In genomic region chr7:100567045-100567730, GRCh38 we compare ENCODE assay signal across 18 cellular contexts. TPM values are rescaled to one million over a fixed set of nuclear protein-coding genes. Genes with fewer than 3 reads are reported as not detected.
DNase-seq lines count a peak whose midpoint lies in the region; ATAC-seq and TF ChIP-seq lines count a peak whose summit lies in the region.
"Had no signal": no experiment of that assay in that cellular context is flagged by ENCODE, and none has a peak within 500 bp of the region (broad histone marks: within the 10 kb centered on the region; RNA-seq: fewer than 3 reads in every experiment).

No MANE protein-coding gene starts in this region.

- H3K36me3 Mint-ChIP-seq in activated naive CD8-positive, alpha-beta T cell treated with anti-CD3 and anti-CD28 coated beads for 36 hours, result peaks cover 17% of the 10 kb centered on the region
- H3K36me3 Mint-ChIP-seq: WTC11 had no signal

- peak overlapping the region; percentile 22 for H3K9ac ChIP-seq in BLaER1

- H3K36me3 ChIP-seq in BLaER1, result peaks cover 20% of the 10 kb centered on the region
- no peaks in the 10 kb centered on the region; the same call in 1 of the 2 replicates for H3K36me3 ChIP-seq in H7 (replicated peaks; ENCODE audit: control insufficient read depth, insufficient read depth, low read length)
- no peaks in the 10 kb centered on the region for H3K36me3 ChIP-seq in mucosa of descending colon (ENCODE audit: low read depth)

- peak overlapping the region; percentile 26 for H3K27ac Mint-ChIP-seq in activated naive CD8-positive, alpha-beta T cell treated with anti-CD3 and anti-CD28 coated beads for 36 hours
- H3K27ac Mint-ChIP-seq: WTC11 had no signal

- H3K4me1 ChIP-seq in BLaER1 (peaks cover 66% of the 10 kb centered on the region), mucosa of descending colon (ENCODE audit: low read depth) (peaks cover 32% of the 10 kb centered on the region)

- peaks cover 25% of the 10 kb centered on the region for H3K27me3 ChIP-seq in BLaER1
- H3K27me3 ChIP-seq in H7 (ENCODE audit: control insufficient read depth, insufficient read depth, low read length), result peaks cover 5% of the 10 kb centered on the region

- ATAC-seq in mucosa of descending colon (no peak), HG02571 (IDR thresholded peaks at IDR 0.05; ENCODE audit: unreplicated experiment) (no peak)
- ATAC-seq: esophagus mucosa; stimulated activated naive CD8-positive, alpha-beta T cell treated with anti-CD3 and anti-CD28 coated beads, Interleukin-15, amount 100 ng/mL, for 72 hours; WTC11 had no signal

- H3K9me3 ChIP-seq in BLaER1 (no peaks in the 10 kb centered on the region), mucosa of descending colon (no peaks in the 10 kb centered on the region)

- H4K20me1 ChIP-seq in BLaER1, result peaks cover 28% of the 10 kb centered on the region

- peak overlapping the region; percentile 91 for H3K4me2 ChIP-seq in BLaER1

- H3K4me3 Mint-ChIP-seq in activated naive CD8-positive, alpha-beta T cell treated with anti-CD3 and anti-CD28 coated beads for 36 hours, result no peak overlapping the region
- H3K4me3 Mint-ChIP-seq: stimulated activated naive CD8-positive, alpha-beta T cell treated with anti-CD3 and anti-CD28 coated beads, Interleukin-15, amount 100 ng/mL, for 72 hours; WTC11 had no signal

- H3K4me3 ChIP-seq in BLaER1, result no peak overlapping the region
- no peak overlapping the region for H3K4me3 ChIP-seq in H7 (ENCODE audit: insufficient read depth, low read depth, low read length)
- no peak overlapping the region for H3K4me3 ChIP-seq in mucosa of descending colon

- no peaks in the 10 kb centered on the region for H3K9me3 Mint-ChIP-seq in activated naive CD8-positive, alpha-beta T cell treated with anti-CD3 and anti-CD28 coated beads for 36 hours
- H3K9me3 Mint-ChIP-seq: stimulated activated naive CD8-positive, alpha-beta T cell treated with anti-CD3 and anti-CD28 coated beads, Interleukin-15, amount 100 ng/mL, for 72 hours; WTC11 had no signal

- peak; percentile 43 for DNase-seq in H7
- DNase-seq in activated naive CD8-positive, alpha-beta T cell treated with anti-CD3 and anti-CD28 coated beads for 36 hours, result no peak
- peak in 2 of 3 donors; percentile 36 to 45 for DNase-seq in mucosa of descending colon
- DNase-seq in NK-92 treated with Interleukin-12 subunit alpha and Interleukin-12 subunit beta, amount 100 ng/mL, for 24 hours (lab: John Stamatoyannopoulos, UW), result no peak
- no peak for DNase-seq in GF-D8 (lab: John Stamatoyannopoulos, UW)
- DNase-seq in NCI-H1092 treated with DMSO at 0.1 percent for 48 hours (lab: John Stamatoyannopoulos, UW), result no peak
- DNase-seq: central memory CD4-positive, alpha-beta T cell; NCI-H1105 treated with DMSO at 0.1 percent for 48 hours; NCI-H446 treated with DMSO at 0.1 percent for 48 hours; RPMI8226; stimulated activated CD4-positive, alpha-beta T cell treated with anti-CD3 and anti-CD28 coated beads, Interleukin-4, amount 100 ng/mL, for 24 hours; stimulated activated naive CD8-positive, alpha-beta T cell treated with anti-CD3 and anti-CD28 coated beads, Interleukin-15, amount 100 ng/mL, for 72 hours had no signal

- TF ChIP-seq CTCF in mucosa of descending colon (IDR thresholded peaks at IDR 0.05), result no peak

- peaks cover 34% of the 10 kb centered on the region for H3K4me1 Mint-ChIP-seq in activated naive CD8-positive, alpha-beta T cell treated with anti-CD3 and anti-CD28 coated beads for 36 hours

- H3K27me3 Mint-ChIP-seq in activated naive CD8-positive, alpha-beta T cell treated with anti-CD3 and anti-CD28 coated beads for 36 hours, result no peaks in the 10 kb centered on the region
- H3K27me3 Mint-ChIP-seq: stimulated activated naive CD8-positive, alpha-beta T cell treated with anti-CD3 and anti-CD28 coated beads, Interleukin-15, amount 100 ng/mL, for 72 hours had no signal

- intact Hi-C loops in mucosa of descending colon (cut with DNase I, micrococcal nuclease), result no loop called here

- peak overlapping the region; percentile 15; the same call in 1 of the 2 replicates for H3K27ac ChIP-seq in BLaER1

RNA-seq across cellular contexts. Expression of gene SAP25, which starts 6.5 kb away (rescaled TPM):
- 1.3 and 2.4 TPM in 2 replicates for total RNA-seq in H7 (2014; rRNA removed; shearing (Covaris generic))
- 1 to 10 TPM; 4.4 to 6.0 TPM for total RNA-seq in activated naive CD8-positive, alpha-beta T cell treated with anti-CD3 and anti-CD28 coated beads for 36 hours
- total RNA-seq in mucosa of descending colon, result 1 to 10 TPM; 2.8 to 4.3 (median 3.5) TPM
- total RNA-seq: renal cortical epithelial cell had no signal

RNA-seq across cellular contexts. Expression of gene LRCH4, which starts 18.7 kb away (rescaled TPM):
- total RNA-seq in H7 (2014; rRNA removed; shearing (Covaris generic)), result 24.2 and 25.1 TPM in 2 replicates
- 10 to 100 TPM; 65.6 to 68.1 TPM for total RNA-seq in activated naive CD8-positive, alpha-beta T cell treated with anti-CD3 and anti-CD28 coated beads for 36 hours
- total RNA-seq in mucosa of descending colon, result 10 to 100 TPM; 57.2 to 71.0 (median 63.9) TPM

RNA-seq across cellular contexts. Expression of gene FBXO24, which starts 18.9 kb away (rescaled TPM):
- total RNA-seq in H7 (2014; rRNA removed; shearing (Covaris generic)), result 0.94 and 1.7 TPM in 2 replicates
- total RNA-seq in activated naive CD8-positive, alpha-beta T cell treated with anti-CD3 and anti-CD28 coated beads for 36 hours, result under 1 TPM; 0.54 to 0.80 TPM
- total RNA-seq in mucosa of descending colon, result 1 to 10 TPM in 1 of 3 donors, under 1 TPM in 2; 0.48 to 1.1 (median 0.66) TPM
- total RNA-seq: mesenteric fat pad had no signal

RNA-seq across cellular contexts. Expression of gene AGFG2, which starts 28.2 kb away (rescaled TPM):
- 4.9 and 5.6 TPM in 2 replicates for total RNA-seq in H7 (2014; rRNA removed; shearing (Covaris generic))
- 10 to 100 TPM; 52.4 to 55.4 TPM for total RNA-seq in activated naive CD8-positive, alpha-beta T cell treated with anti-CD3 and anti-CD28 coated beads for 36 hours
- 100 to 1,000 TPM in 1 of 3 donors, 10 to 100 TPM in 2; 56.5 to 113 (median 58.1) TPM for total RNA-seq in mucosa of descending colon

RNA-seq across cellular contexts. Expression of gene PCOLCE, which starts 35.0 kb away (rescaled TPM):
- 22.5 and 24.1 TPM in 2 replicates for total RNA-seq in H7 (2014; rRNA removed; shearing (Covaris generic))
- 1 to 10 TPM; 4.0 TPM for total RNA-seq in activated naive CD8-positive, alpha-beta T cell treated with anti-CD3 and anti-CD28 coated beads for 36 hours
- 10 to 100 TPM in 2 of 3 donors, 1 to 10 TPM in 1; 6.1 to 47.9 (median 18.9) TPM for total RNA-seq in mucosa of descending colon

Comparison
In these comparisons a context has a peak if more than half of its experiments do, and no peak if none do; other contexts are left out.
1. DNase-seq: peak in H7 (single experiment) and mucosa of descending colon (2 of 3); none in activated naive CD8-positive, alpha-beta T cell treated with anti-CD3 and anti-CD28 coated beads for 36 hours (single experiment), NK-92 treated with Interleukin-12 subunit alpha and Interleukin-12 subunit beta, amount 100 ng/mL, for 24 hours (single experiment), GF-D8 (single experiment) and NCI-H1092 treated with DMSO at 0.1 percent for 48 hours (single experiment).